8 cellular contexts compared by ENCODE assay signal in genomic region chr1:15835741-15836510, GRCh38. TPM values are rescaled to one million over a fixed set of nuclear protein-coding genes. Genes with fewer than 3 reads are reported as not detected.
DNase-seq lines count a peak whose midpoint lies in the region; ATAC-seq and TF ChIP-seq lines count a peak whose summit lies in the region.

No MANE protein-coding gene starts in this region.

- H3K36me3 ChIP-seq in GM06990 (ENCODE audit: control insufficient read depth, insufficient read depth, low read length) (no peaks in the 10 kb centered on the region), suprapubic skin (no peaks in the 10 kb centered on the region)

- H3K36me3 Mint-ChIP-seq in activated naive CD8-positive, alpha-beta T cell treated with anti-CD3 and anti-CD28 coated beads for 36 hours, result peaks cover 10% of the 10 kb centered on the region

- H3K4me3 ChIP-seq in GM06990 (replicated peaks; ENCODE audit: low read depth, low read length) (peak overlapping the region; percentile 79), suprapubic skin (peak overlapping the region; percentile 57)

- TF ChIP-seq EP300 in suprapubic skin (IDR thresholded peaks at IDR 0.05), result no peak

- no peaks in the 10 kb centered on the region for H3K27me3 ChIP-seq in GM06990 (replicated peaks; ENCODE audit: control insufficient read depth, insufficient read depth, low read length)
- no peaks in the 10 kb centered on the region for H3K27me3 ChIP-seq in suprapubic skin

- peak overlapping the region; percentile 98 for H3K27ac Mint-ChIP-seq in activated naive CD8-positive, alpha-beta T cell treated with anti-CD3 and anti-CD28 coated beads for 36 hours

- peak overlapping the region; percentile 89 for H3K4me3 Mint-ChIP-seq in activated naive CD8-positive, alpha-beta T cell treated with anti-CD3 and anti-CD28 coated beads for 36 hours

- H3K4me1 Mint-ChIP-seq in activated naive CD8-positive, alpha-beta T cell treated with anti-CD3 and anti-CD28 coated beads for 36 hours, result peaks cover 31% of the 10 kb centered on the region

- H3K4me1 ChIP-seq in suprapubic skin, result peaks cover 34% of the 10 kb centered on the region

- H3K9me3 Mint-ChIP-seq in activated naive CD8-positive, alpha-beta T cell treated with anti-CD3 and anti-CD28 coated beads for 36 hours, result no peaks in the 10 kb centered on the region

- no peaks in the 10 kb centered on the region for H3K9me3 ChIP-seq in suprapubic skin

- H3K27me3 Mint-ChIP-seq in activated naive CD8-positive, alpha-beta T cell treated with anti-CD3 and anti-CD28 coated beads for 36 hours, result no peaks in the 10 kb centered on the region

- H3K27ac ChIP-seq in suprapubic skin, result peak overlapping the region; percentile 93

- no peak for TF ChIP-seq CTCF in GM06990 (IDR thresholded peaks at IDR 0.05; ENCODE audit: insufficient read depth, low read length, poor library complexity, severe bottlenecking)
- no peak for TF ChIP-seq CTCF in suprapubic skin (IDR thresholded peaks at IDR 0.05)

- peak; percentile 59 to 76 for TF ChIP-seq POLR2A in suprapubic skin (IDR thresholded peaks at IDR 0.05)

- 3% methylated on average over 53 of the region's 66 CpGs for WGBS in suprapubic skin

- DNase-seq in GM06990 (ENCODE audit: extremely low read depth, insufficient read length) (peak; percentile 100), NCI-H1105 treated with DMSO at 0.1 percent for 48 hours (lab: John Stamatoyannopoulos, UW) (peak; percentile 98), SKM-1 (lab: John Stamatoyannopoulos, UW; ENCODE audit: unreplicated experiment) (peak; percentile 97), glomerular visceral epithelial cell (ENCODE audit: extremely low spot score) (peak; percentile 99), occipital lobe (lab: John Stamatoyannopoulos, UW) (peak; percentile 97), suprapubic skin (ENCODE audit: low spot score in 2 of 2) (peak; percentile 99 to 100)
- DNase-seq in activated naive CD8-positive, alpha-beta T cell treated with anti-CD3 and anti-CD28 coated beads for 36 hours, result peak; percentile 97

- ATAC-seq in HG02610 (IDR thresholded peaks at IDR 0.05; ENCODE audit: unreplicated experiment), result peak; percentile 37

RNA-seq across cellular contexts. Expression of gene SPEN, which starts 11.6 kb away (rescaled TPM):
- 10 to 100 TPM; 49.3 to 51.9 TPM for total RNA-seq in activated naive CD8-positive, alpha-beta T cell treated with anti-CD3 and anti-CD28 coated beads for 36 hours
- total RNA-seq in occipital lobe (80.0 TPM), suprapubic skin (10 to 100 TPM; 55.0 to 79.7 (median 63.8) TPM)

RNA-seq across cellular contexts. Expression of gene UQCRHL, which starts 28.5 kb away (rescaled TPM):
- 1 to 10 TPM; 1.9 to 2.0 TPM for total RNA-seq in activated naive CD8-positive, alpha-beta T cell treated with anti-CD3 and anti-CD28 coated beads for 36 hours
- 2.7 TPM for total RNA-seq in occipital lobe
- 1 to 10 TPM in 2 of 4 donors, under 1 TPM in 2; 0.68 to 3.2 (median 1.3) TPM for total RNA-seq in suprapubic skin

Comparison
In these comparisons a context has a peak if more than half of its experiments do, and no peak if none do; other contexts are left out.
1. Peak in every context shown above with its lines: DNase-seq, ATAC-seq, H3K4me3 ChIP-seq and H3K27ac ChIP-seq.